21 cellular contexts compared by ENCODE assay signal in genomic region chrX:1351981-1352714, GRCh38.
"Had no signal": no experiment of that assay in that cellular context is flagged by ENCODE, and none has a peak within 500 bp of the region (broad histone marks: within the 10 kb centered on the region; RNA-seq: fewer than 3 reads in every experiment).

No MANE protein-coding gene starts in this region.

- H3K9ac ChIP-seq: parathyroid adenoma had no signal

- H3K4me1 Mint-ChIP-seq: nephron had no signal

- H3K79me2 ChIP-seq: parathyroid adenoma had no signal

- FAIRE-seq: frontal cortex, islet of Langerhans had no signal

- H3K27me3 Mint-ChIP-seq: memory B cell, type B pancreatic cell had no signal

- H3K9me3 Mint-ChIP-seq: memory B cell, nephron, type B pancreatic cell had no signal

- H3K36me3 Mint-ChIP-seq: type B pancreatic cell had no signal

- H3K4me3 Mint-ChIP-seq: memory B cell, nephron, type B pancreatic cell had no signal

- H3K9me3 ChIP-seq: heart right ventricle, psoas muscle, suprapubic skin, thyroid gland, uterus had no signal

- H3K27ac ChIP-seq: dorsolateral prefrontal cortex, heart right ventricle, parathyroid adenoma, psoas muscle, suprapubic skin, thyroid gland, uterus had no signal

- DNase-seq: cortex of kidney; effector CD8-positive, alpha-beta T cell; heart right ventricle; hypothalamus; midbrain; retina; stimulated activated naive CD4-positive, alpha-beta T cell treated with Interleukin-2 at 50 U/mL for 16 hours; thyroid gland; uterus had no signal

- ATAC-seq: esophagus mucosa, left lobe of liver, psoas muscle, sciatic nerve had no signal

- H3K4me1 ChIP-seq: parathyroid adenoma, psoas muscle, suprapubic skin, thyroid gland, uterus had no signal

- H3K36me3 ChIP-seq: suprapubic skin, thyroid gland, uterus had no signal

- H3K4me3 ChIP-seq: dorsolateral prefrontal cortex, heart right ventricle, psoas muscle, suprapubic skin, thyroid gland, uterus had no signal

- H3K27ac Mint-ChIP-seq: memory B cell, nephron, type B pancreatic cell had no signal

- H2AFZ ChIP-seq: parathyroid adenoma had no signal

- H3K27me3 ChIP-seq: dorsolateral prefrontal cortex, heart right ventricle, suprapubic skin, thyroid gland, uterus had no signal
